In the genomic region with DNA sequence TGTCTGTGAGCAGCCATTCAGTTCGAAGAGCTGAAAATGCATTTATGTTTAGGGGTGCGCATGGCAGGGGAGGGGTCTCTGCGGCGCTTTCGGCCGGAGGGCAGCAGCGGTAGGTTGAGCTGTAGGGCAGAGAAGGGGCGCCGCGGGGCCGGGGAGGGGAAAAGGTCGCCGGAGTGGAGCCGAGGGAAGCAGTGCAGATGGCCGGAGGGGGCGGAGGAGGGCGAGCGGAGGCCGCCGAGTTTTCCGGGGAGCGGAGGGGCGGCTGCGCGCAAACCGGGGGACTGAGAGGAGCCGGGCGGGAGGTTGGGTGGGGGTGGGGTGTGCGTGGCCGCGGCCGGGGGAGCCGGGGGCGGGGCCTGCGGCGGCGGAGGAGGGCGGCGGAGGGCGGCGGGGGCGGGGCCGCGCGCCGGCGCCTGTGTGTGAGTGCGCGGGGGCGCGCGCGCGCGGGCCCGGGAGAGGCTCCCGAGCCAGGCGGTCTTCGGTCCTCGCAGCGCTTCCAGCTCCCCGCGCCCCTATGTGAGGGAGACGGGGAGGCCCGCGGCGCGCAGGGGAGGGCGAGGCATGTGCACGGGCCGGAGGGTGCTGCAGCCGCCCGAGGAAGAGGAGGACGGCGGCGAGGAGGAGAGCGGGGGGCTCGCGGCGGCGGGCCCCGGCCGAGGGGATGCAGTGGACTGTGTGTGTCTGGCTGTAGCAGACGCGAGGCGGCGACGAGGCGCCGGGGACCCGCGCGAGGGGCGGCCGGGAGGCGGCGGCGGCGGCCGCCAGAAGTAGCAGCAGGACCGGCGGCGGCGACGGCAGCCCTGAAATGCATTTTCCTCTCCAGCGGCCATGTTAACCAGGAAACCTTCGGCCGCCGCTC, we compare ENCODE assay signal across 2 cellular contexts.
TF ChIP-seq lines count a peak whose summit lies in the region.

Gene DYRK2 (plus strand): TSS at position 440 of the 859 bp plus-strand sequence. CDS start 389 bp downstream, at position 829.

TF ChIP-seq in HEK293, 187 proteins besides CTCF, POLR2A, EP300 and RAD21 (continued from another document):
- TF ChIP-seq PATZ1 (tag by site-specific recombination; IDR thresholded peaks at IDR 0.05) = peak; percentile 33
- TF ChIP-seq, protein P1, sequence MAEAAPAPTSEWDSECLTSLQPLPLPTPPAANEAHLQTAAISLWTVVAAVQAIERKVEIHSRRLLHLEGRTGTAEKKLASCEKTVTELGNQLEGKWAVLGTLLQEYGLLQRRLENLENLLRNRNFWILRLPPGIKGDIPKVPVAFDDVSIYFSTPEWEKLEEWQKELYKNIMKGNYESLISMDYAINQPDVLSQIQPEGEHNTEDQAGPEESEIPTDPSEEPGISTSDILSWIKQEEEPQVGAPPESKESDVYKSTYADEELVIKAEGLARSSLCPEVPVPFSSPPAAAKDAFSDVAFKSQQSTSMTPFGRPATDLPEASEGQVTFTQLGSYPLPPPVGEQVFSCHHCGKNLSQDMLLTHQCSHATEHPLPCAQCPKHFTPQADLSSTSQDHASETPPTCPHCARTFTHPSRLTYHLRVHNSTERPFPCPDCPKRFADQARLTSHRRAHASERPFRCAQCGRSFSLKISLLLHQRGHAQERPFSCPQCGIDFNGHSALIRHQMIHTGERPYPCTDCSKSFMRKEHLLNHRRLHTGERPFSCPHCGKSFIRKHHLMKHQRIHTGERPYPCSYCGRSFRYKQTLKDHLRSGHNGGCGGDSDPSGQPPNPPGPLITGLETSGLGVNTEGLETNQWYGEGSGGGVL (tag by site-specific recombination; IDR thresholded peaks at IDR 0.05) = peak; percentile 60; the same call in 1 of the 2 replicates
- no peak for TF ChIP-seq ZNF146 (tag by site-specific recombination; IDR thresholded peaks at IDR 0.05)
- TF ChIP-seq ZNF10 (tag by site-specific recombination; IDR thresholded peaks at IDR 0.05) = no peak
- TF ChIP-seq ZNF707 (tag by site-specific recombination; IDR thresholded peaks at IDR 0.05) = no peak
- no peak for TF ChIP-seq ZNF621 (tag by site-specific recombination; IDR thresholded peaks at IDR 0.05)
- no peak for TF ChIP-seq ZNF629 (tag by site-specific recombination; IDR thresholded peaks at IDR 0.05)
- no peak for TF ChIP-seq ZNF677 (tag by site-specific recombination; IDR thresholded peaks at IDR 0.05)
TF ChIP-seq in HEK293: peak in this region for 12.

TF ChIP-seq in GM12878, 131 proteins besides CTCF, POLR2A, EP300 and RAD21 (continued from another document and continues in another):
- TF ChIP-seq, protein P2, sequence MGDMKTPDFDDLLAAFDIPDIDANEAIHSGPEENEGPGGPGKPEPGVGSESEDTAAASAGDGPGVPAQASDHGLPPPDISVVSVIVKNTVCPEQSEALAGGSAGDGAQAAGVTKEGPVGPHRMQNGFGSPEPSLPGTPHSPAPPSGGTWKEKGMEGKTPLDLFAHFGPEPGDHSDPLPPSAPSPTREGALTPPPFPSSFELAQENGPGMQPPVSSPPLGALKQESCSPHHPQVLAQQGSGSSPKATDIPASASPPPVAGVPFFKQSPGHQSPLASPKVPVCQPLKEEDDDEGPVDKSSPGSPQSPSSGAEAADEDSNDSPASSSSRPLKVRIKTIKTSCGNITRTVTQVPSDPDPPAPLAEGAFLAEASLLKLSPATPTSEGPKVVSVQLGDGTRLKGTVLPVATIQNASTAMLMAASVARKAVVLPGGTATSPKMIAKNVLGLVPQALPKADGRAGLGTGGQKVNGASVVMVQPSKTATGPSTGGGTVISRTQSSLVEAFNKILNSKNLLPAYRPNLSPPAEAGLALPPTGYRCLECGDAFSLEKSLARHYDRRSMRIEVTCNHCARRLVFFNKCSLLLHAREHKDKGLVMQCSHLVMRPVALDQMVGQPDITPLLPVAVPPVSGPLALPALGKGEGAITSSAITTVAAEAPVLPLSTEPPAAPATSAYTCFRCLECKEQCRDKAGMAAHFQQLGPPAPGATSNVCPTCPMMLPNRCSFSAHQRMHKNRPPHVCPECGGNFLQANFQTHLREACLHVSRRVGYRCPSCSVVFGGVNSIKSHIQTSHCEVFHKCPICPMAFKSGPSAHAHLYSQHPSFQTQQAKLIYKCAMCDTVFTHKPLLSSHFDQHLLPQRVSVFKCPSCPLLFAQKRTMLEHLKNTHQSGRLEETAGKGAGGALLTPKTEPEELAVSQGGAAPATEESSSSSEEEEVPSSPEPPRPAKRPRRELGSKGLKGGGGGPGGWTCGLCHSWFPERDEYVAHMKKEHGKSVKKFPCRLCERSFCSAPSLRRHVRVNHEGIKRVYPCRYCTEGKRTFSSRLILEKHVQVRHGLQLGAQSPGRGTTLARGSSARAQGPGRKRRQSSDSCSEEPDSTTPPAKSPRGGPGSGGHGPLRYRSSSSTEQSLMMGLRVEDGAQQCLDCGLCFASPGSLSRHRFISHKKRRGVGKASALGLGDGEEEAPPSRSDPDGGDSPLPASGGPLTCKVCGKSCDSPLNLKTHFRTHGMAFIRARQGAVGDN (IDR thresholded peaks at IDR 0.05) = 0 out of 2 replicates have a peak, but pooled peaks have one; percentile 48
- no peak for TF ChIP-seq TBL1XR1 (IDR thresholded peaks at IDR 0.05; ENCODE audit: low read depth, low read length)
- peak; percentile 68; the same call in 1 of the 2 replicates for TF ChIP-seq POLR2AphosphoS5 (IDR thresholded peaks at IDR 0.05; ENCODE audit: low read length)
- TF ChIP-seq EGR1 (IDR thresholded peaks at IDR 0.05; ENCODE audit: borderline replicate concordance in 1 of 2, low read depth in 2 of 2, low read length in 2 of 2) = peak in 1 of 2 experiments; percentile 51; a peak in 1 of 3 replicates
- TF ChIP-seq RB1 (IDR thresholded peaks at IDR 0.05; ENCODE audit: borderline replicate concordance) = peak; percentile 66; the same call in 1 of the 2 replicates
- TF ChIP-seq, protein P3, sequence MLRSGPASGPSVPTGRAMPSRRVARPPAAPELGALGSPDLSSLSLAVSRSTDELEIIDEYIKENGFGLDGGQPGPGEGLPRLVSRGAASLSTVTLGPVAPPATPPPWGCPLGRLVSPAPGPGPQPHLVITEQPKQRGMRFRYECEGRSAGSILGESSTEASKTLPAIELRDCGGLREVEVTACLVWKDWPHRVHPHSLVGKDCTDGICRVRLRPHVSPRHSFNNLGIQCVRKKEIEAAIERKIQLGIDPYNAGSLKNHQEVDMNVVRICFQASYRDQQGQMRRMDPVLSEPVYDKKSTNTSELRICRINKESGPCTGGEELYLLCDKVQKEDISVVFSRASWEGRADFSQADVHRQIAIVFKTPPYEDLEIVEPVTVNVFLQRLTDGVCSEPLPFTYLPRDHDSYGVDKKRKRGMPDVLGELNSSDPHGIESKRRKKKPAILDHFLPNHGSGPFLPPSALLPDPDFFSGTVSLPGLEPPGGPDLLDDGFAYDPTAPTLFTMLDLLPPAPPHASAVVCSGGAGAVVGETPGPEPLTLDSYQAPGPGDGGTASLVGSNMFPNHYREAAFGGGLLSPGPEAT (IDR thresholded peaks at IDR 0.05; ENCODE audit: low read depth) = no peak
- TF ChIP-seq SREBF1 (IDR thresholded peaks at IDR 0.05; ENCODE audit: low read length) = no peak
- no peak for TF ChIP-seq CEBPB (IDR thresholded peaks at IDR 0.05; ENCODE audit: borderline replicate concordance in 1 of 2, low read depth in 2 of 2, low read length in 2 of 2)
- peak in 1 of 2 experiments; percentile 47; a peak in 1 of 4 replicates for TF ChIP-seq BHLHE40 (IDR thresholded peaks at IDR 0.05; ENCODE audit: borderline replicate concordance in 1 of 2, low read depth in 2 of 2, low read length in 1 of 2)
- no peak for TF ChIP-seq BCL11A (IDR thresholded peaks at IDR 0.05; ENCODE audit: low read depth, low read length)
- TF ChIP-seq, protein P4, sequence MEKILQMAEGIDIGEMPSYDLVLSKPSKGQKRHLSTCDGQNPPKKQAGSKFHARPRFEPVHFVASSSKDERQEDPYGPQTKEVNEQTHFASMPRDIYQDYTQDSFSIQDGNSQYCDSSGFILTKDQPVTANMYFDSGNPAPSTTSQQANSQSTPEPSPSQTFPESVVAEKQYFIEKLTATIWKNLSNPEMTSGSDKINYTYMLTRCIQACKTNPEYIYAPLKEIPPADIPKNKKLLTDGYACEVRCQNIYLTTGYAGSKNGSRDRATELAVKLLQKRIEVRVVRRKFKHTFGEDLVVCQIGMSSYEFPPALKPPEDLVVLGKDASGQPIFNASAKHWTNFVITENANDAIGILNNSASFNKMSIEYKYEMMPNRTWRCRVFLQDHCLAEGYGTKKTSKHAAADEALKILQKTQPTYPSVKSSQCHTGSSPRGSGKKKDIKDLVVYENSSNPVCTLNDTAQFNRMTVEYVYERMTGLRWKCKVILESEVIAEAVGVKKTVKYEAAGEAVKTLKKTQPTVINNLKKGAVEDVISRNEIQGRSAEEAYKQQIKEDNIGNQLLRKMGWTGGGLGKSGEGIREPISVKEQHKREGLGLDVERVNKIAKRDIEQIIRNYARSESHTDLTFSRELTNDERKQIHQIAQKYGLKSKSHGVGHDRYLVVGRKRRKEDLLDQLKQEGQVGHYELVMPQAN (conservative IDR thresholded peaks at IDR 0.05) = peak; percentile 68
- TF ChIP-seq TAF1 (IDR thresholded peaks at IDR 0.05; ENCODE audit: borderline replicate concordance, low read depth, low read length) = peak; percentile 50; the same call in 1 of the 2 replicates
- no peak for TF ChIP-seq PRDM15 (CRISPR knock-in tag; IDR thresholded peaks at IDR 0.05)
- TF ChIP-seq SREBF2 (IDR thresholded peaks at IDR 0.05; ENCODE audit: low read length) = no peak
- peak; percentile 73 for TF ChIP-seq GATAD2B (conservative IDR thresholded peaks at IDR 0.05; ENCODE audit: low read depth)
- peak; percentile 75 for TF ChIP-seq LARP7 (IDR thresholded peaks at IDR 0.05)
- no peak for TF ChIP-seq ESRRA (IDR thresholded peaks at IDR 0.05; ENCODE audit: low read length)
- no peak; the same call in 1 of the 2 replicates for TF ChIP-seq DPF2 (IDR thresholded peaks at IDR 0.05)
- no peak for TF ChIP-seq MYC (IDR thresholded peaks at IDR 0.05; ENCODE audit: insufficient read depth, insufficient read length, insufficient replicate concordance, low read length, severe bottlenecking)
- TF ChIP-seq, protein P5, sequence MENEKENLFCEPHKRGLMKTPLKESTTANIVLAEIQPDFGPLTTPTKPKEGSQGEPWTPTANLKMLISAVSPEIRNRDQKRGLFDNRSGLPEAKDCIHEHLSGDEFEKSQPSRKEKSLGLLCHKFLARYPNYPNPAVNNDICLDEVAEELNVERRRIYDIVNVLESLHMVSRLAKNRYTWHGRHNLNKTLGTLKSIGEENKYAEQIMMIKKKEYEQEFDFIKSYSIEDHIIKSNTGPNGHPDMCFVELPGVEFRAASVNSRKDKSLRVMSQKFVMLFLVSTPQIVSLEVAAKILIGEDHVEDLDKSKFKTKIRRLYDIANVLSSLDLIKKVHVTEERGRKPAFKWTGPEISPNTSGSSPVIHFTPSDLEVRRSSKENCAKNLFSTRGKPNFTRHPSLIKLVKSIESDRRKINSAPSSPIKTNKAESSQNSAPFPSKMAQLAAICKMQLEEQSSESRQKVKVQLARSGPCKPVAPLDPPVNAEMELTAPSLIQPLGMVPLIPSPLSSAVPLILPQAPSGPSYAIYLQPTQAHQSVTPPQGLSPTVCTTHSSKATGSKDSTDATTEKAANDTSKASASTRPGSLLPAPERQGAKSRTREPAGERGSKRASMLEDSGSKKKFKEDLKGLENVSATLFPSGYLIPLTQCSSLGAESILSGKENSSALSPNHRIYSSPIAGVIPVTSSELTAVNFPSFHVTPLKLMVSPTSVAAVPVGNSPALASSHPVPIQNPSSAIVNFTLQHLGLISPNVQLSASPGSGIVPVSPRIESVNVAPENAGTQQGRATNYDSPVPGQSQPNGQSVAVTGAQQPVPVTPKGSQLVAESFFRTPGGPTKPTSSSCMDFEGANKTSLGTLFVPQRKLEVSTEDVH (IDR thresholded peaks at IDR 0.05; ENCODE audit: low read depth, partially characterized antibody) = no peak
- TF ChIP-seq BACH1 (IDR thresholded peaks at IDR 0.05; ENCODE audit: borderline replicate concordance) = no peak
- TF ChIP-seq MXI1 (IDR thresholded peaks at IDR 0.05; ENCODE audit: low read depth, low read length) = no peak
- no peak for TF ChIP-seq JUNB (IDR thresholded peaks at IDR 0.05)
- no peak for TF ChIP-seq RAD51 (IDR thresholded peaks at IDR 0.05)
- TF ChIP-seq, protein P6, sequence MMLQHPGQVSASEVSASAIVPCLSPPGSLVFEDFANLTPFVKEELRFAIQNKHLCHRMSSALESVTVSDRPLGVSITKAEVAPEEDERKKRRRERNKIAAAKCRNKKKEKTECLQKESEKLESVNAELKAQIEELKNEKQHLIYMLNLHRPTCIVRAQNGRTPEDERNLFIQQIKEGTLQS (IDR thresholded peaks at IDR 0.05; ENCODE audit: borderline replicate concordance, extremely low read depth, low read depth, low read length) = no peak
- TF ChIP-seq YY1 (IDR thresholded peaks at IDR 0.05; ENCODE audit: low read depth, low read length) = peak; percentile 86
- no peak for TF ChIP-seq IRF3 (IDR thresholded peaks at IDR 0.05)
- no peak for TF ChIP-seq CHD2 (IDR thresholded peaks at IDR 0.05; ENCODE audit: borderline replicate concordance, low read depth, low read length)
- TF ChIP-seq, protein P7, sequence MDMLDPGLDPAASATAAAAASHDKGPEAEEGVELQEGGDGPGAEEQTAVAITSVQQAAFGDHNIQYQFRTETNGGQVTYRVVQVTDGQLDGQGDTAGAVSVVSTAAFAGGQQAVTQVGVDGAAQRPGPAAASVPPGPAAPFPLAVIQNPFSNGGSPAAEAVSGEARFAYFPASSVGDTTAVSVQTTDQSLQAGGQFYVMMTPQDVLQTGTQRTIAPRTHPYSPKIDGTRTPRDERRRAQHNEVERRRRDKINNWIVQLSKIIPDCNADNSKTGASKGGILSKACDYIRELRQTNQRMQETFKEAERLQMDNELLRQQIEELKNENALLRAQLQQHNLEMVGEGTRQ (IDR thresholded peaks at IDR 0.05; ENCODE audit: borderline replicate concordance, low read depth, low read length) = no peak
